Comparison of ENCODE assay signal across 1 cellular context in the genomic region with DNA sequence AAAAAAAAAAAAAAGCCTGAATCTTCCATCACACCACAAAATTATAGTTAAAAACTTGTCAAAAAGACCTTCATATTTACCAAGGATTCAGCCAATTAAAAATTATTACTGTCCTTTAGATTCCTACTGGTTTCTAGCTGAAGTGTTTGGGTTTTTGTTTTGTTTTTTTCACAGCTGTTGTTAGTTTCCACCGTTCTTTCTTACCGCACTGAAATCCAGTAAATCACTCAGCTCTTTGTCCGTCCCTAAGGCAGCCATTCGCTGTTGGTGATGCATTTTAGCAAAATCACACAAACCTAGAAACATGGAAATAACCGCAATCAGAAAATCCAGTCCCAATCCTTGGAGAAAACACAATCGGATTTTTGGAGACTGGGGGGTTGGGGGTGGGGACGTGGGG.
TF ChIP-seq lines count a peak whose summit lies in the region.

No MANE protein-coding gene starts in this region.

TF ChIP-seq in IMR-90, 13 proteins besides CTCF, POLR2A, EP300 and RAD21 (continued from another document):
- TF ChIP-seq, protein P1, sequence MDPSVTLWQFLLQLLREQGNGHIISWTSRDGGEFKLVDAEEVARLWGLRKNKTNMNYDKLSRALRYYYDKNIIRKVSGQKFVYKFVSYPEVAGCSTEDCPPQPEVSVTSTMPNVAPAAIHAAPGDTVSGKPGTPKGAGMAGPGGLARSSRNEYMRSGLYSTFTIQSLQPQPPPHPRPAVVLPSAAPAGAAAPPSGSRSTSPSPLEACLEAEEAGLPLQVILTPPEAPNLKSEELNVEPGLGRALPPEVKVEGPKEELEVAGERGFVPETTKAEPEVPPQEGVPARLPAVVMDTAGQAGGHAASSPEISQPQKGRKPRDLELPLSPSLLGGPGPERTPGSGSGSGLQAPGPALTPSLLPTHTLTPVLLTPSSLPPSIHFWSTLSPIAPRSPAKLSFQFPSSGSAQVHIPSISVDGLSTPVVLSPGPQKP (IDR thresholded peaks at IDR 0.05; ENCODE audit: borderline replicate concordance, low read depth, low read length), result no peak
- TF ChIP-seq RFX5 (IDR thresholded peaks at IDR 0.05; ENCODE audit: low read depth, low read length), result no peak
